Comparison of ENCODE assay signal across 8 cellular contexts in genomic region chr14:71932229-71932951, GRCh38. TPM values are rescaled to one million over a fixed set of nuclear protein-coding genes. Genes with fewer than 3 reads are reported as not detected.
DNase-seq lines count a peak whose midpoint lies in the region; ATAC-seq and TF ChIP-seq lines count a peak whose summit lies in the region.

RGS6 (plus strand) TSS chr14:71932429.

- no peak within 1 kb of the TSS for H2AFZ ChIP-seq in osteoblast (ENCODE audit: low read length)

- H3K27me3 ChIP-seq in osteoblast (ENCODE audit: insufficient read depth, low read length) = peaks cover 40% of the 10 kb centered on the region

- H3K27me3 Mint-ChIP-seq in activated B cell treated with CpG ODN at 0.5 μM for 24 hours = peaks cover 50% of the 10 kb centered on the region

- no peak within 1 kb of the TSS for H3K27ac Mint-ChIP-seq in activated B cell treated with CpG ODN at 0.5 μM for 24 hours

- CTCF ChIA-PET in activated B cell treated with CpG ODN at 0.5 μM for 24 hours (lab: Charles Lee) = no interaction called here

- H3K36me3 Mint-ChIP-seq in activated B cell treated with CpG ODN at 0.5 μM for 24 hours (ENCODE audit: low read depth) = no peaks in the 10 kb centered on the region

- H3K4me1 Mint-ChIP-seq in activated B cell treated with CpG ODN at 0.5 μM for 24 hours = peaks cover 12% of the 10 kb centered on the region

- POLR2A ChIA-PET in activated B cell treated with CpG ODN at 0.5 μM for 24 hours (lab: Charles Lee) = no interaction called here

- no peaks in the 10 kb centered on the region for H3K4me1 ChIP-seq in osteoblast (ENCODE audit: insufficient read depth, low read length)

- DNase-seq in EL (peak; percentile 6), activated B cell treated with CpG ODN at 0.5 μM for 24 hours (peak; percentile 17), germinal center (ENCODE audit: low spot score) (peak; percentile 35), osteoblast (ENCODE audit: insufficient read length, low spot score, missing footprints) (no peak), mesenteric fat pad (ENCODE audit: low spot score) (no peak), OCI-M2 (lab: John Stamatoyannopoulos, UW; ENCODE audit: unreplicated experiment) (no peak)

- peak within 1 kb of the TSS; percentile 39 for H3K4me2 ChIP-seq in osteoblast (ENCODE audit: insufficient read depth, low read length)

- TF ChIP-seq CTCF in activated B cell treated with CpG ODN at 0.5 μM for 24 hours (IDR thresholded peaks at IDR 0.05) (no peak), osteoblast (IDR thresholded peaks at IDR 0.05; ENCODE audit: extremely low read depth, low read depth, low read length) (no peak)

- H3K27ac ChIP-seq in osteoblast (ENCODE audit: low read depth, low read length) = no peak within 1 kb of the TSS

- peak; percentile 54 for ATAC-seq in HG03108 (IDR thresholded peaks at IDR 0.05; ENCODE audit: unreplicated experiment)
- ATAC-seq in activated B cell treated with CpG ODN at 0.5 μM for 24 hours (ENCODE audit: low read depth) = peak; percentile 37
- no peak for ATAC-seq in GM21423 (IDR thresholded peaks at IDR 0.05; ENCODE audit: unreplicated experiment)

- no peaks in the 10 kb centered on the region for H3K9me3 ChIP-seq in osteoblast (ENCODE audit: low read depth, low read length)

- peak within 1 kb of the TSS; percentile 13 for H3K4me3 Mint-ChIP-seq in activated B cell treated with CpG ODN at 0.5 μM for 24 hours

- H4K20me1 ChIP-seq in osteoblast (ENCODE audit: insufficient read depth, low read length) = no peaks in the 10 kb centered on the region

- no peaks in the 10 kb centered on the region for H3K9me3 Mint-ChIP-seq in activated B cell treated with CpG ODN at 0.5 μM for 24 hours

- no peaks in the 10 kb centered on the region for H3K79me2 ChIP-seq in osteoblast (ENCODE audit: insufficient read depth, low read length)

- intact Hi-C loops in activated B cell treated with CpG ODN at 0.5 μM for 24 hours (cut with micrococcal nuclease) = no loop called here

- no peaks in the 10 kb centered on the region for H3K36me3 ChIP-seq in osteoblast (ENCODE audit: insufficient read depth, low read length)

- no peak within 1 kb of the TSS for H3K4me3 ChIP-seq in osteoblast (ENCODE audit: insufficient read depth, low read length)

RNA-seq across cellular contexts. Expression of gene RGS6, which starts in this region (rescaled TPM):
- total RNA-seq in activated B cell treated with CpG ODN at 0.5 μM for 24 hours (not detected in 2 replicates), osteoblast (not detected in 2 replicates), mesenteric fat pad (7.6 TPM)

Comparison
In these comparisons a context has a peak if more than half of its experiments do, and no peak if none do; other contexts are left out.
1. Peak in DNase-seq and ATAC-seq in activated B cell treated with CpG ODN at 0.5 μM for 24 hours; RNA of the gene not detected or under 1 TPM.
2. DNase-seq: peak in EL (single experiment) and germinal center (single experiment); none in osteoblast (single experiment), mesenteric fat pad (single experiment) and OCI-M2 (single experiment).